7 cellular contexts compared by ENCODE assay signal in the genomic region with DNA sequence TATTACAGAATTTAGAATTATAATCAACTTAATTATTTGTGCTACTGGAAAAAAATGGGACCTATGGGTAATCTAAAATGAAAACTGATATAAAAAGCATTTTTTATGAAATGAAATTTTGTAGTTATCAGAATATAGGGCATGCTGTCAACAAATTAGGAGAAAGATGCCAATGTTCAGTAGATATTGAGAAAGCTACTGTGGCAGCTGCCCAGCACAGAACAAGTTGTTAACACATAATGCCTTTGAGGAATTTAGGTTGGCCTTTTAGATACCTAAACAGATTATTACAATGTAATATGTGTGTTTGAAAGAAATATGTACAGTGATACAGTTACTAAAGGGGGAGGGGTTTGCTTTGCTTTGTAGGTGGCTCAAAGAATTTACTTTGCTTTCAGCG. TPM values are rescaled to one million over a fixed set of nuclear protein-coding genes. Genes with fewer than 3 reads are reported as not detected.
"Had no signal": no experiment of that assay in that cellular context is flagged by ENCODE, and none has a peak within 500 bp of the region (broad histone marks: within the 10 kb centered on the region; RNA-seq: fewer than 3 reads in every experiment).

No MANE protein-coding gene starts in this region.

- H3K4me3 ChIP-seq: K562 had no signal

- FAIRE-seq: HepG2, HTR-8/SVneo had no signal

- H3K9me3 Mint-ChIP-seq: IgD-negative memory B cell had no signal

- DNase-seq: IMR-90, KBM-7 had no signal

- H3K4me3 Mint-ChIP-seq: IgD-negative memory B cell had no signal

- H3K27ac Mint-ChIP-seq: IgD-negative memory B cell had no signal

- H3K27ac ChIP-seq: HL-60 had no signal

- ATAC-seq: HepG2, K562 had no signal

RNA-seq across cellular contexts. Expression of a gene that starts 54.1 kb away (rescaled TPM):
- polyA plus RNA-seq: IgD-negative memory B cell had no signal
